16 cellular contexts compared by ENCODE assay signal in the genomic region with DNA sequence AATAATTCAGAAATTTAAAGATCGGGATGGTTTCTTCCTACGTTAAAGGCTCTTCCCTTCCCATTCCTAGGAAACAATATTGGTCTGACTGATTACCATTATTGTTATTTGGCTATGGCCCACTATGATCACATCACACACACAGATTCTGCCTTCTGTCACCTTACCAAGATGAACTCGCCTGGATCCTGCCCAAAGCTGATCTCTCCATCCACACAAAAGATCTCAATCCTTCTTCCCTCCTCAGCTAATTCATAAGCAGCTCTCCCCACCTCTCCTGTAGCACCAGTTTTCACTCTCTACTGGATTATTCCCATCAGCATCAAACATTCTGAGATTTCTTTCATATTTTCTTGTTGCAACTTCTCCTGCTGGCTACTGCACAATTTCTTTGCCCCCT. TPM values are rescaled to one million over a fixed set of nuclear protein-coding genes. Genes with fewer than 3 reads are reported as not detected.
DNase-seq lines count a peak whose midpoint lies in the region; ATAC-seq, FAIRE-seq and TF ChIP-seq lines count a peak whose summit lies in the region.
"Had no signal": no experiment of that assay in that cellular context is flagged by ENCODE, and none has a peak within 500 bp of the region (broad histone marks: within the 10 kb centered on the region; RNA-seq: fewer than 3 reads in every experiment).

No MANE protein-coding gene starts in this region.

- POLR2A ChIA-PET in T-cell (lab: Charles Lee): no interaction called here

- no peak for FAIRE-seq in GM19239 (lab: Jason Lieb, UNC)

- H3K9me3 Mint-ChIP-seq in stimulated activated naive CD8-positive, alpha-beta T cell treated with anti-CD3 and anti-CD28 coated beads, Interleukin-15, Interleukin-2, amounts not matched to agents 100 ng/mL and 50 ng/mL, for 24 hours: no peaks in the 10 kb centered on the region
- H3K9me3 Mint-ChIP-seq in T-cell (no peaks in the 10 kb centered on the region), immature natural killer cell (no peaks in the 10 kb centered on the region)
- H3K9me3 Mint-ChIP-seq: HFFc6 had no signal

- in situ Hi-C loops in transverse colon (cut with MboI; ENCODE audit: low pct_ligation_motif_present in 1 of 4, low pct_unique_long_range_greater_than_20kb in 1 of 4, low sequenced_read_pairs in 3 of 4): no loop called here

- intact Hi-C loops in breast epithelium (cut with DNase I; ENCODE audit: low total_unique reads): no loop called here
- intact Hi-C loops in transverse colon (cut with DNase I; ENCODE audit: low total_unique reads): no loop called here

- H3K27me3 Mint-ChIP-seq in stimulated activated naive CD8-positive, alpha-beta T cell treated with anti-CD3 and anti-CD28 coated beads, Interleukin-15, Interleukin-2, amounts not matched to agents 100 ng/mL and 50 ng/mL, for 24 hours: no peaks in the 10 kb centered on the region
- no peaks in the 10 kb centered on the region for H3K27me3 Mint-ChIP-seq in T-cell
- peaks cover 0 to 3% (median 0%) of the 10 kb centered on the region in 3 donors for H3K27me3 Mint-ChIP-seq in immature natural killer cell (ENCODE audit: low read depth in 3 of 3)

- H3K4me1 ChIP-seq in breast epithelium: no peaks in the 10 kb centered on the region
- H3K4me1 ChIP-seq in transverse colon: peaks cover 3 to 33% (median 17%) of the 10 kb centered on the region in 4 donors

- H3K27ac Mint-ChIP-seq in stimulated activated naive CD8-positive, alpha-beta T cell treated with anti-CD3 and anti-CD28 coated beads, Interleukin-15, Interleukin-2, amounts not matched to agents 100 ng/mL and 50 ng/mL, for 24 hours: peak overlapping the region; percentile 1
- peak overlapping the region; percentile 27 to 65 for H3K27ac Mint-ChIP-seq in T-cell
- H3K27ac Mint-ChIP-seq in immature natural killer cell: peak overlapping the region in 5 of 6 donors; percentile 12 to 49 (median 19)
- H3K27ac Mint-ChIP-seq: HFFc6 had no signal

- H3K36me3 ChIP-seq in breast epithelium: no peaks in the 10 kb centered on the region
- no peaks in the 10 kb centered on the region for H3K36me3 ChIP-seq in transverse colon
- H3K36me3 ChIP-seq: SJCRH30 had no signal

- CTCF ChIA-PET in T-cell (lab: Charles Lee): no interaction called here

- DNase-seq in stimulated activated naive CD8-positive, alpha-beta T cell treated with anti-CD3 and anti-CD28 coated beads, Interleukin-15, Interleukin-2, amounts not matched to agents 100 U/mL and 50 U/mL, for 24 hours: no peak
- DNase-seq in T-cell: no peak
- no peak for DNase-seq in immature natural killer cell
- DNase-seq in breast epithelium (ENCODE audit: low spot score in 2 of 2): no peak
- no peak for DNase-seq in GM19239 (ENCODE audit: insufficient read length, low spot score)
- DNase-seq in transverse colon: no peak
- DNase-seq: AML-193, HFFc6, Karpas-422, MM.1S, NCI-H1105 treated with DMSO at 0.1 percent for 48 hours, NCI-H187, NCI-H82, SJCRH30 had no signal

- 95 to 100% methylated on average over 3 of the region's 3 CpGs for WGBS in transverse colon (ENCODE audit: low coverage in 1 of 2), 2 donors

- H3K9me3 ChIP-seq in breast epithelium: no peaks in the 10 kb centered on the region
- no peaks in the 10 kb centered on the region for H3K9me3 ChIP-seq in transverse colon
- H3K9me3 ChIP-seq: SJCRH30 had no signal

- H3K27ac ChIP-seq in breast epithelium (no peak overlapping the region), transverse colon (no peak overlapping the region)
- H3K27ac ChIP-seq: SJCRH30 had no signal

- TF ChIP-seq EP300 in transverse colon (IDR thresholded peaks at IDR 0.05; ENCODE audit: low read depth): no peak

- TF ChIP-seq POLR2A in breast epithelium (IDR thresholded peaks at IDR 0.05): no peak
- TF ChIP-seq POLR2A in transverse colon (IDR thresholded peaks at IDR 0.05): no peak

- peaks cover 88% of the 10 kb centered on the region for H3K4me1 Mint-ChIP-seq in stimulated activated naive CD8-positive, alpha-beta T cell treated with anti-CD3 and anti-CD28 coated beads, Interleukin-15, Interleukin-2, amounts not matched to agents 100 ng/mL and 50 ng/mL, for 24 hours (ENCODE audit: low read depth)
- H3K4me1 Mint-ChIP-seq in T-cell: peaks cover 68 to 81% (median 80%) of the 10 kb centered on the region in 3 donors
- peaks cover 77 to 95% of the 10 kb centered on the region in 2 donors for H3K4me1 Mint-ChIP-seq in immature natural killer cell

- peaks cover 2% of the 10 kb centered on the region for H3K36me3 Mint-ChIP-seq in stimulated activated naive CD8-positive, alpha-beta T cell treated with anti-CD3 and anti-CD28 coated beads, Interleukin-15, Interleukin-2, amounts not matched to agents 100 ng/mL and 50 ng/mL, for 24 hours (ENCODE audit: low read depth)
- H3K36me3 Mint-ChIP-seq in T-cell (peaks cover 11% of the 10 kb centered on the region), immature natural killer cell (peaks cover 0 to 4% (median 0%) of the 10 kb centered on the region in 3 donors)

- no peak for TF ChIP-seq CTCF in breast epithelium (IDR thresholded peaks at IDR 0.05)
- no peak for TF ChIP-seq CTCF in transverse colon (IDR thresholded peaks at IDR 0.05)

- H3K27me3 ChIP-seq in breast epithelium (no peaks in the 10 kb centered on the region), transverse colon (no peaks in the 10 kb centered on the region)
- H3K27me3 ChIP-seq: SJCRH30 had no signal

- no peak for ATAC-seq in stimulated activated naive CD8-positive, alpha-beta T cell treated with anti-CD3 and anti-CD28 coated beads, Interleukin-15, Interleukin-2, amounts not matched to agents 100 U/mL and 50 U/mL, for 24 hours
- no peak for ATAC-seq in T-cell (replicated peaks in 1 of 4)
- no peak for ATAC-seq in GM19397 (IDR thresholded peaks at IDR 0.05; ENCODE audit: unreplicated experiment)

- H3K4me3 Mint-ChIP-seq in stimulated activated naive CD8-positive, alpha-beta T cell treated with anti-CD3 and anti-CD28 coated beads, Interleukin-15, Interleukin-2, amounts not matched to agents 100 ng/mL and 50 ng/mL, for 24 hours: no peak overlapping the region
- H3K4me3 Mint-ChIP-seq in T-cell (peak overlapping the region in 1 of 3 donors; percentile 26), immature natural killer cell (peak overlapping the region in 2 of 5 donors; percentile 13 to 18)
- H3K4me3 Mint-ChIP-seq: HFFc6 had no signal

- H3K4me3 ChIP-seq in breast epithelium (no peak overlapping the region), transverse colon (no peak overlapping the region)
- H3K4me3 ChIP-seq: SJCRH30 had no signal

RNA-seq across cellular contexts. Expression of a gene that starts 25.0 kb away (rescaled TPM):
- total RNA-seq in T-cell (10 to 100 TPM; 53.4 to 68.1 (median 60.9) TPM), breast epithelium (10 to 100 TPM in 2 of 3 donors, 1 to 10 TPM in 1; 7.8 to 21.9 (median 17.0) TPM), transverse colon (10 to 100 TPM; 17.2 to 41.4 (median 35.9) TPM)
- polyA plus RNA-seq in immature natural killer cell: 10 to 100 TPM; 56.8 to 85.5 (median 78.9) TPM
